Comparison of ENCODE assay signal across 1 cellular context in genomic region chr4:108172780-108173598, GRCh38.
TF ChIP-seq lines count a peak whose summit lies in the region.

No MANE protein-coding gene starts in this region.

TF ChIP-seq in K562, 482 proteins besides CTCF, POLR2A, EP300 and RAD21 (continued from another document and continues in another):
- TF ChIP-seq ZNF586 (CRISPR knock-in tag; conservative IDR thresholded peaks at IDR 0.05): no peak
- no peak for TF ChIP-seq NELFE (IDR thresholded peaks at IDR 0.05; ENCODE audit: insufficient read depth, insufficient read length)
- TF ChIP-seq CBX2 (IDR thresholded peaks at IDR 0.05; ENCODE audit: insufficient read depth, low read length, poor library complexity, severe bottlenecking): no peak
- no peak for TF ChIP-seq ZC3H8 (IDR thresholded peaks at IDR 0.05)
- TF ChIP-seq KAT8 (IDR thresholded peaks at IDR 0.05; ENCODE audit: low read depth): no peak
- TF ChIP-seq CTBP1 (IDR thresholded peaks at IDR 0.05; ENCODE audit: borderline replicate concordance): peak; percentile 73; the same call in 1 of the 2 replicates
- TF ChIP-seq RB1 (IDR thresholded peaks at IDR 0.05; ENCODE audit: low read depth): peak; percentile 68; the same call in 1 of the 2 replicates
- TF ChIP-seq TEAD1 (CRISPR knock-in tag; IDR thresholded peaks at IDR 0.05): no peak
- TF ChIP-seq ZBTB5 (IDR thresholded peaks at IDR 0.05): no peak
- no peak for TF ChIP-seq HSF4 (CRISPR knock-in tag; IDR thresholded peaks at IDR 0.05; ENCODE audit: borderline replicate concordance)
- no peak for TF ChIP-seq ZNF449 (CRISPR knock-in tag; IDR thresholded peaks at IDR 0.05)
- no peak for TF ChIP-seq MED1 (CRISPR knock-in tag; IDR thresholded peaks at IDR 0.05; ENCODE audit: borderline replicate concordance)
- no peak for TF ChIP-seq ZNF277 (CRISPR knock-in tag; IDR thresholded peaks at IDR 0.05; ENCODE audit: borderline replicate concordance)
- no peak for TF ChIP-seq THRAP3 (IDR thresholded peaks at IDR 0.05; ENCODE audit: borderline replicate concordance)
- no peak for TF ChIP-seq CGGBP1 (CRISPR knock-in tag; IDR thresholded peaks at IDR 0.05)
- no peak for TF ChIP-seq SMAD3 (CRISPR knock-in tag; conservative IDR thresholded peaks at IDR 0.05)
- TF ChIP-seq ETV1 (tag; conservative IDR thresholded peaks at IDR 0.05; ENCODE audit: low read depth): no peak
- no peak for TF ChIP-seq NFE2L1 (tag; IDR thresholded peaks at IDR 0.05; ENCODE audit: borderline replicate concordance, low read depth)
- no peak for TF ChIP-seq GTF2B (IDR thresholded peaks at IDR 0.05; ENCODE audit: extremely low read depth, insufficient read length)
- no peak for TF ChIP-seq JUNB (CRISPR knock-in tag; conservative IDR thresholded peaks at IDR 0.05)
- TF ChIP-seq TSHZ1 (CRISPR knock-in tag; IDR thresholded peaks at IDR 0.05): no peak
- no peak for TF ChIP-seq ZNF668 (CRISPR knock-in tag; IDR thresholded peaks at IDR 0.05)
- TF ChIP-seq CHCHD3 (CRISPR knock-in tag; IDR thresholded peaks at IDR 0.05): no peak
- TF ChIP-seq HNRNPLL (IDR thresholded peaks at IDR 0.05; ENCODE audit: low read depth, low read length, poor library complexity, severe bottlenecking): peak; percentile 33
- no peak for TF ChIP-seq ZNF609 (CRISPR knock-in tag; IDR thresholded peaks at IDR 0.05; ENCODE audit: borderline replicate concordance)
- TF ChIP-seq NFIC (IDR thresholded peaks at IDR 0.05): peak; percentile 78
- no peak for TF ChIP-seq FOXK1 (CRISPR knock-in tag; IDR thresholded peaks at IDR 0.05; ENCODE audit: borderline replicate concordance)
- no peak for TF ChIP-seq FOXP4 (CRISPR knock-in tag; IDR thresholded peaks at IDR 0.05; ENCODE audit: borderline replicate concordance)
- TF ChIP-seq PPARD (CRISPR knock-in tag; IDR thresholded peaks at IDR 0.05): no peak
- no peak for TF ChIP-seq RBM25 (IDR thresholded peaks at IDR 0.05; ENCODE audit: low read depth, low read length, severe bottlenecking)
- no peak for TF ChIP-seq USF1 (CRISPR knock-in tag; IDR thresholded peaks at IDR 0.05)
- no peak for TF ChIP-seq POLR2B (IDR thresholded peaks at IDR 0.05; ENCODE audit: low read depth, partially characterized antibody)
- TF ChIP-seq SMARCA4 (IDR thresholded peaks at IDR 0.05): no peak
- TF ChIP-seq GTF3C2 (IDR thresholded peaks at IDR 0.05; ENCODE audit: borderline replicate concordance, extremely low read depth, insufficient read length): no peak
